Comparison of ENCODE assay signal across 19 cellular contexts in the genomic region with DNA sequence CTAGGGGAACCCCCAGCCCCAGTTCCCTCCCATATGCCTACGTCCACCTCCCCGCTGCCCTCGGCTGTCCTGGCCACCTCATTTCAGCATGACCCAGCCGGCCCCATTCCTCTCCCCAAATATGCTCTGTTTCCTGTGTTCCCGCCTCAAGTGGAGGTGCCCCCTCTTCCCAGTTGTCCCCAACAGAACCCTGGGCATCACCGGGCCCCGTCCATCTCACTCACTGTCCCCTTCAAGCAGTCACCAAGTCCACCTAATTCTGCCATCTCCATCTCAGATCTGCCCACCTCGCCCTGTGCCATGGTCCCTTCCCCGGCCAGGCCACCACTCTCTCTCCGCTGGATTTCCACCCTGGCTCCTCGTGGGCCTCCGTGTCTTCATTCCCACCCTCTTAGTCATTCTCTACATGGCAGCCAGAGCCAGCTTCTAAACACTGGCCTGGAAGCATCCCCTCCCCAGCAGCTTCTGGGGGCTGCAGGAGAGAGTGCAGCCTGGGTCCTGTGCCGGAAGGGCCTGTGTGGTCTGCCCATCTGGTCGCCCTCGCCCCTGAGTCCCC. TPM values are rescaled to one million over a fixed set of nuclear protein-coding genes. Genes with fewer than 3 reads are reported as not detected.
DNase-seq lines count a peak whose midpoint lies in the region; ATAC-seq and TF ChIP-seq lines count a peak whose summit lies in the region.
"Had no signal": no experiment of that assay in that cellular context is flagged by ENCODE, and none has a peak within 500 bp of the region (broad histone marks: within the 10 kb centered on the region; RNA-seq: fewer than 3 reads in every experiment).

No MANE protein-coding gene starts in this region.

- no peaks in the 10 kb centered on the region for H3K27me3 ChIP-seq in iPS-15b (ENCODE audit: control insufficient read depth, insufficient read depth, low read length)

- CTCF ChIA-PET in activated CD4-positive, alpha-beta T cell treated with anti-CD3 and anti-CD28 coated beads, Interleukin-2, amount 10 ng/mL, durations not matched to agents 7 days and 5 days (lab: Charles Lee) = interaction anchor here (0.6 to 2.3 kb wide), 25 partner anchors 8 to 371 kb away, joined by 3 to 31 read pairs (median 4); partner anchors contain the start of genes CDK3, SPHK1 and WBP2

- no peaks in the 10 kb centered on the region for H3K36me3 Mint-ChIP-seq in activated CD4-positive, alpha-beta T cell treated with anti-CD3 and anti-CD28 coated beads, Interleukin-2, amount 10 ng/mL, durations not matched to agents 7 days and 5 days (ENCODE audit: low read depth)
- peaks cover 6% of the 10 kb centered on the region for H3K36me3 Mint-ChIP-seq in stimulated activated effector memory CD8-positive, alpha-beta T cell treated with anti-CD3 and anti-CD28 coated beads, Interleukin-12 subunit alpha, Interleukin-12 subunit beta, amount 100 ng/mL, for 72 hours
- H3K36me3 Mint-ChIP-seq: CD4-positive, CD25-positive, alpha-beta regulatory T cell; mesothelial cell of epicardium; naive thymus-derived CD4-positive, alpha-beta T cell; stimulated activated naive B cell treated with anti-CD40 and anti-IgM and Interleukin-4, amounts not matched to agents 10 μg/mL and 1 μg/mL and 100 μg/mL, for 72 hours; type B pancreatic cell had no signal

- H3K36me3 ChIP-seq in KOPT-K1 (ENCODE audit: insufficient read depth, low read length) (peaks cover 82% of the 10 kb centered on the region; the same call in 1 of the 2 replicates), iPS-15b (ENCODE audit: control insufficient read depth, insufficient read depth, low read length) (no peaks in the 10 kb centered on the region), mucosa of descending colon (ENCODE audit: low read depth) (no peaks in the 10 kb centered on the region)

- no peak for ATAC-seq in stimulated activated effector memory CD8-positive, alpha-beta T cell treated with anti-CD3 and anti-CD28 coated beads, Interleukin-12 subunit alpha, Interleukin-12 subunit beta, amount 100 ng/mL, for 72 hours
- ATAC-seq in GM21529 (IDR thresholded peaks at IDR 0.05; ENCODE audit: unreplicated experiment) = no peak
- ATAC-seq in mucosa of descending colon = no peak

- peaks cover 5% of the 10 kb centered on the region for H3K4me1 Mint-ChIP-seq in activated CD4-positive, alpha-beta T cell treated with anti-CD3 and anti-CD28 coated beads, Interleukin-2, amount 10 ng/mL, durations not matched to agents 7 days and 5 days
- H3K4me1 Mint-ChIP-seq in stimulated activated effector memory CD8-positive, alpha-beta T cell treated with anti-CD3 and anti-CD28 coated beads, Interleukin-12 subunit alpha, Interleukin-12 subunit beta, amount 100 ng/mL, for 72 hours = peaks cover 24% of the 10 kb centered on the region

- POLR2A ChIA-PET in activated CD4-positive, alpha-beta T cell treated with anti-CD3 and anti-CD28 coated beads, Interleukin-2, amount 10 ng/mL, durations not matched to agents 7 days and 5 days (lab: Charles Lee) = no interaction called here

- H3K4me1 ChIP-seq in iPS-15b (ENCODE audit: control insufficient read depth, insufficient read depth, low read length) = no peaks in the 10 kb centered on the region
- no peaks in the 10 kb centered on the region for H3K4me1 ChIP-seq in mucosa of descending colon (ENCODE audit: low read depth)

- H3K27ac ChIP-seq in KOPT-K1 (ENCODE audit: low read depth, low read length, poor library complexity, severe bottlenecking) = peak overlapping the region; percentile 56

- no peaks in the 10 kb centered on the region for H3K9me3 Mint-ChIP-seq in activated CD4-positive, alpha-beta T cell treated with anti-CD3 and anti-CD28 coated beads, Interleukin-2, amount 10 ng/mL, durations not matched to agents 7 days and 5 days
- no peaks in the 10 kb centered on the region for H3K9me3 Mint-ChIP-seq in stimulated activated effector memory CD8-positive, alpha-beta T cell treated with anti-CD3 and anti-CD28 coated beads, Interleukin-12 subunit alpha, Interleukin-12 subunit beta, amount 100 ng/mL, for 72 hours
- H3K9me3 Mint-ChIP-seq: CD4-positive, CD25-positive, alpha-beta regulatory T cell; effector memory CD8-positive, alpha-beta T cell; GM23338; mesothelial cell of epicardium; naive thymus-derived CD4-positive, alpha-beta T cell; stimulated activated naive B cell treated with anti-CD40 and anti-IgM and Interleukin-4, amounts not matched to agents 10 μg/mL and 1 μg/mL and 100 μg/mL, for 72 hours; type B pancreatic cell had no signal

- no peak overlapping the region for H3K4me3 Mint-ChIP-seq in activated CD4-positive, alpha-beta T cell treated with anti-CD3 and anti-CD28 coated beads, Interleukin-2, amount 10 ng/mL, durations not matched to agents 7 days and 5 days
- no peak overlapping the region for H3K4me3 Mint-ChIP-seq in stimulated activated effector memory CD8-positive, alpha-beta T cell treated with anti-CD3 and anti-CD28 coated beads, Interleukin-12 subunit alpha, Interleukin-12 subunit beta, amount 100 ng/mL, for 72 hours
- H3K4me3 Mint-ChIP-seq: activated CD4-positive, alpha-beta T cell treated with anti-CD3 and anti-CD28 coated beads for 36 hours; effector memory CD8-positive, alpha-beta T cell; GM23338; mesothelial cell of epicardium; stimulated activated naive B cell treated with anti-CD40 and anti-IgM and Interleukin-4, amounts not matched to agents 10 μg/mL and 1 μg/mL and 100 μg/mL, for 72 hours; type B pancreatic cell had no signal

- H3K27ac Mint-ChIP-seq in activated CD4-positive, alpha-beta T cell treated with anti-CD3 and anti-CD28 coated beads, Interleukin-2, amount 10 ng/mL, durations not matched to agents 7 days and 5 days = peak overlapping the region; percentile 64
- H3K27ac Mint-ChIP-seq in stimulated activated effector memory CD8-positive, alpha-beta T cell treated with anti-CD3 and anti-CD28 coated beads, Interleukin-12 subunit alpha, Interleukin-12 subunit beta, amount 100 ng/mL, for 72 hours = peak overlapping the region; percentile 32
- H3K27ac Mint-ChIP-seq: activated CD4-positive, alpha-beta T cell treated with anti-CD3 and anti-CD28 coated beads for 36 hours; GM23338 had no signal

- no peaks in the 10 kb centered on the region for H3K9me3 ChIP-seq in KOPT-K1 (ENCODE audit: insufficient read depth, low read length, poor library complexity, severe bottlenecking)
- H3K9me3 ChIP-seq in iPS-15b (ENCODE audit: control insufficient read depth, insufficient read depth, low read length) = no peaks in the 10 kb centered on the region
- H3K9me3 ChIP-seq in mucosa of descending colon = no peaks in the 10 kb centered on the region

- intact Hi-C loops in mucosa of descending colon (cut with DNase I, micrococcal nuclease) = no loop called here

- H3K27me3 Mint-ChIP-seq in activated CD4-positive, alpha-beta T cell treated with anti-CD3 and anti-CD28 coated beads, Interleukin-2, amount 10 ng/mL, durations not matched to agents 7 days and 5 days = no peaks in the 10 kb centered on the region
- H3K27me3 Mint-ChIP-seq: activated CD4-positive, alpha-beta T cell treated with anti-CD3 and anti-CD28 coated beads for 36 hours; CD4-positive, CD25-positive, alpha-beta regulatory T cell; effector memory CD8-positive, alpha-beta T cell; naive thymus-derived CD4-positive, alpha-beta T cell; type B pancreatic cell had no signal

- H3K4me3 ChIP-seq in iPS-15b (ENCODE audit: low read depth, low read length) = no peak overlapping the region
- no peak overlapping the region for H3K4me3 ChIP-seq in mucosa of descending colon
- H3K4me3 ChIP-seq: GM23338 had no signal

- no peak for TF ChIP-seq CTCF in mucosa of descending colon (IDR thresholded peaks at IDR 0.05)

- no peak for DNase-seq in activated CD4-positive, alpha-beta T cell treated with anti-CD3 and anti-CD28 coated beads, Interleukin-2, amount 10 ng/mL, durations not matched to agents 7 days and 5 days
- no peak for DNase-seq in activated CD4-positive, alpha-beta T cell treated with anti-CD3 and anti-CD28 coated beads, Interleukin-2, amount 50 U/mL, for 4 hours
- no peak for DNase-seq in stimulated activated effector memory CD8-positive, alpha-beta T cell treated with anti-CD3 and anti-CD28 coated beads, Interleukin-12 subunit alpha, Interleukin-12 subunit beta, amount 100 ng/mL, for 72 hours (ENCODE audit: low spot score in 2 of 2)
- DNase-seq in epidermal melanocyte (ENCODE audit: insufficient read length, low spot score) (no peak), mucosa of descending colon (no peak)
- DNase-seq: cortex of kidney, SIG-M5 had no signal

- peak overlapping the region; percentile 9 for H3K9ac ChIP-seq in iPS-15b (ENCODE audit: low read depth, low read length)

RNA-seq across cellular contexts. Expression of gene CDK3, which starts 12.8 kb away (rescaled TPM):
- 1 to 10 TPM; 6.9 to 7.1 TPM for total RNA-seq in activated CD4-positive, alpha-beta T cell treated with anti-CD3 and anti-CD28 coated beads, Interleukin-2, amount 10 ng/mL, durations not matched to agents 7 days and 5 days
- 10 to 100 TPM in 2 of 3 donors, 1 to 10 TPM in 1; 7.9 to 16.8 (median 12.5) TPM for total RNA-seq in mucosa of descending colon

RNA-seq across cellular contexts. Expression of gene EVPL, which starts 13.7 kb away (rescaled TPM):
- total RNA-seq in activated CD4-positive, alpha-beta T cell treated with anti-CD3 and anti-CD28 coated beads, Interleukin-2, amount 10 ng/mL, durations not matched to agents 7 days and 5 days = under 1 TPM; 0.02 to 0.05 TPM
- 10 to 100 TPM; 13.3 to 22.6 (median 16.3) TPM for total RNA-seq in mucosa of descending colon
- total RNA-seq: A172 had no signal

RNA-seq across cellular contexts. Expression of gene TEN1, which starts 34.4 kb away (rescaled TPM):
- 10 to 100 TPM; 12.5 to 17.1 TPM for total RNA-seq in activated CD4-positive, alpha-beta T cell treated with anti-CD3 and anti-CD28 coated beads, Interleukin-2, amount 10 ng/mL, durations not matched to agents 7 days and 5 days
- 10 to 100 TPM; 16.1 to 36.4 (median 23.1) TPM for total RNA-seq in mucosa of descending colon

RNA-seq across cellular contexts. Expression of gene ACOX1, which starts 34.5 kb away (rescaled TPM):
- 10 to 100 TPM; 27.8 to 34.7 TPM for total RNA-seq in activated CD4-positive, alpha-beta T cell treated with anti-CD3 and anti-CD28 coated beads, Interleukin-2, amount 10 ng/mL, durations not matched to agents 7 days and 5 days
- total RNA-seq in mucosa of descending colon = 100 to 1,000 TPM; 128 to 272 (median 154) TPM

RNA-seq across cellular contexts. Expression of gene SRP68, which starts 58.9 kb away (rescaled TPM):
- 10 to 100 TPM; 91.3 to 96.0 TPM for total RNA-seq in activated CD4-positive, alpha-beta T cell treated with anti-CD3 and anti-CD28 coated beads, Interleukin-2, amount 10 ng/mL, durations not matched to agents 7 days and 5 days
- 10 to 100 TPM; 47.3 to 86.6 (median 53.0) TPM for total RNA-seq in mucosa of descending colon

Comparison
In these comparisons a context has a peak if more than half of its experiments do, and no peak if none do; other contexts are left out.
1. RNA of gene EVPL, which starts 13.7 kb away (total RNA-seq): 13.3 to 22.6 TPM in mucosa of descending colon; 0.02 to 0.05 TPM in activated CD4-positive, alpha-beta T cell treated with anti-CD3 and anti-CD28 coated beads, Interleukin-2, amount 10 ng/mL, durations not matched to agents 7 days and 5 days; every median in the first group is over 10 times any median in the second.